Comparison of ENCODE assay signal across 16 cellular contexts in the genomic region with DNA sequence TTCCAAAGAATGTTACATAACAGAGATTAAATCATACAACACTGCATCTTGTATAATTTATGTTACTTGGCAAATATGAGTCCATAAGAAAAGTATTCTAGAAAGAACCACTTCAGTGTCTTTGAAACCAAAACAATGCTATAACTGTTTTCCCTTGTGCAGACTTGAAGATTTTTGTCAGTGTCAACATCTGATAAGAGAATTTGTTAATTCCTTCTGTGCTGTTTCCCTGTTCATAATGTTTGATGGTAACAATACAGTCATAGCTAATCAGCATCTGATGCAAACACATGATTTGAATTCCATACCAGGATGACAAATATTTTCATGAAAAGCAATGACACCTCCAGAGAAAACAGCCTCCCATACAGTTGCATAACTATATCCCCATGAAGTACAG.
A peak's percentile ranks its signal among the peaks of the same experiment; 100 is the strongest.
DNase-seq lines count a peak whose midpoint lies in the region; ATAC-seq and TF ChIP-seq lines count a peak whose summit lies in the region.
"Had no signal": no experiment of that assay in that cellular context is flagged by ENCODE, and none has a peak within 500 bp of the region (broad histone marks: within the 10 kb centered on the region; RNA-seq: fewer than 3 reads in every experiment).

No MANE protein-coding gene starts in this region.

- no peaks in the 10 kb centered on the region for H3K4me1 ChIP-seq in body of pancreas
- H3K4me1 ChIP-seq: gastroesophageal sphincter, SJCRH30 had no signal

- no peaks in the 10 kb centered on the region for H3K36me3 ChIP-seq in body of pancreas (replicated peaks in 1 of 2; ENCODE audit: insufficient read depth in 1 of 2, low read depth in 2 of 2)
- H3K36me3 ChIP-seq: gastroesophageal sphincter, SJCRH30 had no signal

- DNase-seq in AG20443 (ENCODE audit: low spot score) (peak; percentile 25), NCI-H460 (ENCODE audit: extremely low read depth, low read depth) (peak; percentile 90), choroid plexus epithelial cell (ENCODE audit: low read depth) (peak; percentile 55), T-cell (no peak), body of pancreas (no peak), COLO668 (lab: John Stamatoyannopoulos, UW; ENCODE audit: unreplicated experiment) (no peak)
- DNase-seq in effector memory CD8-positive, alpha-beta T cell: no peak
- DNase-seq: activated CD4-positive, alpha-beta T cell treated with anti-CD3 and anti-CD28 coated beads for 36 hours; COR-L47; NCI-H146; NCI-H446; retina; SJCRH30 had no signal

- H3K27ac Mint-ChIP-seq in nephron (peak overlapping the region in 2 of 3 experiments; percentile 35 to 64), T-cell (no peak overlapping the region)
- no peak overlapping the region for H3K27ac Mint-ChIP-seq in effector memory CD8-positive, alpha-beta T cell
- H3K27ac Mint-ChIP-seq: activated CD4-positive, alpha-beta T cell treated with anti-CD3 and anti-CD28 coated beads for 36 hours; natural killer cell treated with Interleukin-12 subunit alpha and Interleukin-12 subunit beta and Interleukin-15 and Interleukin-18, amount 100 ng/mL, for 72 hours had no signal

- TF ChIP-seq CTCF in choroid plexus epithelial cell (conservative IDR thresholded peaks at IDR 0.05; ENCODE audit: low read depth, low read length) (no peak), nephron (IDR thresholded peaks at IDR 0.05; ENCODE audit: unreplicated experiment in 3 of 3) (no peak), body of pancreas (IDR thresholded peaks at IDR 0.05) (no peak)

- H3K4me3 Mint-ChIP-seq in nephron: no peak overlapping the region
- no peak overlapping the region for H3K4me3 Mint-ChIP-seq in T-cell
- H3K4me3 Mint-ChIP-seq in effector memory CD8-positive, alpha-beta T cell: no peak overlapping the region
- H3K4me3 Mint-ChIP-seq: activated CD4-positive, alpha-beta T cell treated with anti-CD3 and anti-CD28 coated beads for 36 hours; natural killer cell treated with Interleukin-12 subunit alpha and Interleukin-12 subunit beta and Interleukin-15 and Interleukin-18, amount 100 ng/mL, for 72 hours had no signal

- ATAC-seq in T-cell (replicated peaks in 1 of 4) (no peak), body of pancreas (no peak)
- ATAC-seq in effector memory CD8-positive, alpha-beta T cell (replicated peaks): no peak
- ATAC-seq: activated CD4-positive, alpha-beta T cell treated with anti-CD3 and anti-CD28 coated beads for 36 hours; gastroesophageal sphincter; natural killer cell treated with Interleukin-12 subunit alpha and Interleukin-12 subunit beta and Interleukin-15 and Interleukin-18, amount 100 ng/mL, for 72 hours had no signal

- POLR2A ChIA-PET in T-cell (lab: Charles Lee): no interaction called here

- H3K9me3 ChIP-seq in body of pancreas: no peaks in the 10 kb centered on the region
- H3K9me3 ChIP-seq: gastroesophageal sphincter, SJCRH30 had no signal

- intact Hi-C loops in body of pancreas (cut with DNase I): no loop called here

- H3K27ac ChIP-seq in body of pancreas: no peak overlapping the region
- H3K27ac ChIP-seq: gastroesophageal sphincter, SJCRH30 had no signal

- H3K27me3 ChIP-seq in body of pancreas: no peaks in the 10 kb centered on the region
- H3K27me3 ChIP-seq: gastroesophageal sphincter, SJCRH30 had no signal

- H3K4me3 ChIP-seq in choroid plexus epithelial cell (ENCODE audit: low read depth, low read length): no peak overlapping the region
- no peak overlapping the region for H3K4me3 ChIP-seq in body of pancreas
- H3K4me3 ChIP-seq: gastroesophageal sphincter, SJCRH30 had no signal

- H3K4me1 Mint-ChIP-seq in nephron (peaks cover 10% of the 10 kb centered on the region), T-cell (no peaks in the 10 kb centered on the region)
- no peaks in the 10 kb centered on the region for H3K4me1 Mint-ChIP-seq in effector memory CD8-positive, alpha-beta T cell (ENCODE audit: low read depth in 2 of 2)
- H3K4me1 Mint-ChIP-seq: activated CD4-positive, alpha-beta T cell treated with anti-CD3 and anti-CD28 coated beads for 36 hours had no signal

- CTCF ChIA-PET in T-cell (lab: Charles Lee): no interaction called here

- H3K9me3 Mint-ChIP-seq in nephron (no peaks in the 10 kb centered on the region), T-cell (peaks cover 0 to 12% (median 0%) of the 10 kb centered on the region in 3 donors)
- peaks cover 1 to 8% of the 10 kb centered on the region in 2 donors for H3K9me3 Mint-ChIP-seq in effector memory CD8-positive, alpha-beta T cell

- no peak for TF ChIP-seq POLR2A in body of pancreas (IDR thresholded peaks at IDR 0.05)

- no peaks in the 10 kb centered on the region for H3K36me3 Mint-ChIP-seq in nephron (ENCODE audit: low read depth)
- H3K36me3 Mint-ChIP-seq in T-cell: no peaks in the 10 kb centered on the region
- no peaks in the 10 kb centered on the region for H3K36me3 Mint-ChIP-seq in effector memory CD8-positive, alpha-beta T cell (ENCODE audit: insufficient read depth)
- H3K36me3 Mint-ChIP-seq: natural killer cell treated with Interleukin-12 subunit alpha and Interleukin-12 subunit beta and Interleukin-15 and Interleukin-18, amount 100 ng/mL, for 72 hours had no signal

- H3K27me3 Mint-ChIP-seq in nephron (ENCODE audit: low read depth) (no peaks in the 10 kb centered on the region), T-cell (no peaks in the 10 kb centered on the region)
- H3K27me3 Mint-ChIP-seq in effector memory CD8-positive, alpha-beta T cell: no peaks in the 10 kb centered on the region
- H3K27me3 Mint-ChIP-seq: activated CD4-positive, alpha-beta T cell treated with anti-CD3 and anti-CD28 coated beads for 36 hours; natural killer cell treated with Interleukin-12 subunit alpha and Interleukin-12 subunit beta and Interleukin-15 and Interleukin-18, amount 100 ng/mL, for 72 hours had no signal

Comparison
In these comparisons a context has a peak if more than half of its experiments do, and no peak if none do; other contexts are left out.
1. DNase-seq: peak in AG20443 (single experiment), NCI-H460 (single experiment) and choroid plexus epithelial cell (single experiment); none in T-cell (0 of 34), body of pancreas (0 of 4), effector memory CD8-positive, alpha-beta T cell (0 of 3) and COLO668 (single experiment).
2. H3K27ac Mint-ChIP-seq: peak in nephron (2 of 3); none in T-cell (0 of 2) and effector memory CD8-positive, alpha-beta T cell (0 of 2).